Comparison of ENCODE assay signal across 10 cellular contexts in the genomic region with DNA sequence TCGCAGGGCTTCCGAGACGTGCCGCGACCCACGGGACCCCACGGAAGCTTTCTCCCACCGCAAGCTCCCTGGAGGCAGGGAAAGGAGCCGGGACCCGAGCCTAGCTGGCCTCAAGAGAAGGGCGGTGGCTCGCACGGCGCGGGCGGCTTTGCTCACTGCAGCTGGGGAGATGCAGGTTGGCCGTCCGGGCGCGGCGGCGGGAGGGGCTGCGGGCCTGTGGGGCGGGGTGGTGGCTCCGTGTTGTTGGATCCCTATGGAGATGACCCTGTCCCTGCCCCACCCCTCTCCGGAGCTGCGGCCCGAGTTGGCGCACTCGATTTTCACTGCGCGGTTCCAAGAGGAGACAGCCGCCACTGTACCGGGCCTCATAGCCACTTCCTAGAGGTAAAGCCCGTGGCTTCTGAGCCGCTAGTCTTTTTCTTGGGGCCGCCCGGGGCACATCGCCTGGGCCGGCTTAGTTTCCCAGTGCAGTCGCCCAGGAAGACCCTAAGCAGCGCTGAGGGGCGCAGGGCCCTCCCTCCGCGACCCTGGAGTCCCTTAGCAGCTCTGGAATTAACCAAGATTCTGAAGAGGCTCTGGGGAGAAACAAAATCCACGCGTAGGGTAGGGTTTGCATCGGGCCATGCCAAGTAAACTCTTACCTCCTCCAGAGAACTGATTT. TPM values are rescaled to one million over a fixed set of nuclear protein-coding genes. Genes with fewer than 3 reads are reported as not detected.
A peak's percentile ranks its signal among the peaks of the same experiment; 100 is the strongest.
DNase-seq lines count a peak whose midpoint lies in the region; ATAC-seq and TF ChIP-seq lines count a peak whose summit lies in the region.
"Had no signal": no experiment of that assay in that cellular context is flagged by ENCODE, and none has a peak within 500 bp of the region (broad histone marks: within the 10 kb centered on the region; RNA-seq: fewer than 3 reads in every experiment).

A gene with protein sequence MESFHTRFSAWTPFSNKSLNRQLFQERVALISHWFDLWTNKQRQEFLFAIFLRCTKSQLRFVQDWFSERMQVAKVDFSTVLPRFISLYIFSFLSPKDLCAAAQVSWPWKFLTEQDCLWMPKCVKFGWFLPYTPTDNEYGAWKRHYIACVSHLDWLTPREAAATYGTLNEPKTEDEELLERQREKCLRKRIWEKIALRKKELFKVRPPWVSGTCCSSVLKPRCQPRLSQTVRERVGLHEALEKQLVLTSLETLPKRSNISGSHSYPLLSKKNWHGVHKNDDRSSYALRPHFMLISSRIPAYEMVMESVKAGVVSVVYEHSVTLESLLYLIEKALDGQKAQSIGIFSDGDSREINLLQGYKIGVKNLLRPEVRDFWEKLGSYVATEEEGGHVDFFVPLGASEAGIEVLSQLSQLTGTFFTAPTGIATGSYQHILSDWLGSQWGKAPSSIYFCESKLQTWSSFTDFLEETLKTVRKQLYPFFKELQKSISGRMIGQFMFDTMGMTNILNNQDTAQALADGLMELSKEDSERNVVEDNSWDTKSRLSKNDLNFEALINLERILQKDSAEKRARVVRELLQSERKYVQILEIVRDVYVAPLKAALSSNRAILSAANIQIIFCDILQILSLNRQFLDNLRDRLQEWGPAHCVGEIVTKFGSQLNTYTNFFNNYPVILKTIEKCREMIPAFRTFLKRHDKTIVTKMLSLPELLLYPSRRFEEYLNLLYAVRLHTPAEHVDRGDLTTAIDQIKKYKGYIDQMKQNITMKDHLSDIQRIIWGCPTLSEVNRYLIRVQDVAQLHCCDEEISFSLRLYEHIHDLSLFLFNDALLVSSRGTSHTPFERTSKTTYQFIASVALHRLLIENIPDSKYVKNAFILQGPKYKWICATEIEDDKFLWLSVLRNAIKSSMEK (plus strand): TSS at position 279 of the 661 bp plus-strand sequence. CDS start 17,188 bp downstream, outside the sequence.

- peak within 1 kb of the TSS; percentile 72 for H3K9ac ChIP-seq in ES-I3 (ENCODE audit: low read depth, low read length)

- peaks cover 8 to 23% (median 21%) of the 10 kb centered on the region in 3 donors for H3K27me3 Mint-ChIP-seq in CD14-positive monocyte (ENCODE audit: low read depth in 3 of 3)

- H3K27ac Mint-ChIP-seq in CD14-positive monocyte = no peak within 1 kb of the TSS
- H3K27ac Mint-ChIP-seq: activated naive CD4-positive, alpha-beta T cell treated with anti-CD3 and anti-CD28 coated beads, Interleukin-2, amount 50 U/mL, for 24 hours had no signal

- H3K4me3 Mint-ChIP-seq in CD14-positive monocyte = peak within 1 kb of the TSS in 1 of 2 donors; percentile 59
- H3K4me3 Mint-ChIP-seq: activated naive CD4-positive, alpha-beta T cell treated with anti-CD3 and anti-CD28 coated beads, Interleukin-2, amount 50 U/mL, for 24 hours had no signal

- intact Hi-C loops in CD14-positive monocyte (cut with micrococcal nuclease) = no loop called here

- H3K9me3 Mint-ChIP-seq in CD14-positive monocyte = peaks cover 0 to 2% (median 0%) of the 10 kb centered on the region in 7 donors
- H3K9me3 Mint-ChIP-seq: activated naive CD4-positive, alpha-beta T cell treated with anti-CD3 and anti-CD28 coated beads, Interleukin-2, amount 50 U/mL, for 24 hours had no signal

- DNase-seq in amniotic epithelial cell (ENCODE audit: low read depth) (peak; percentile 26), hepatic stellate cell (ENCODE audit: low spot score) (peak; percentile 29), retina (peak; percentile 72), CD14-positive monocyte (ENCODE audit: low spot score) (no peak), NCI-H2171 treated with DMSO at 0.1 percent for 48 hours (lab: John Stamatoyannopoulos, UW) (no peak), HuH-7.5 (ENCODE audit: low spot score) (no peak)
- DNase-seq: NCI-H2171 had no signal

- H3K9me3 ChIP-seq in ES-I3 (ENCODE audit: control insufficient read depth, insufficient read depth, low read length) = peaks cover 3% of the 10 kb centered on the region; the same call in 1 of the 2 replicates

- peaks cover 25 to 27% of the 10 kb centered on the region in 2 donors for H3K36me3 Mint-ChIP-seq in CD14-positive monocyte

- no peak for ATAC-seq in GM18505 (IDR thresholded peaks at IDR 0.05; ENCODE audit: unreplicated experiment)

- H3K36me3 ChIP-seq in ES-I3 (ENCODE audit: insufficient read depth, low read length) = no peaks in the 10 kb centered on the region

- peaks cover 9% of the 10 kb centered on the region for H3K4me1 Mint-ChIP-seq in CD14-positive monocyte
- H3K4me1 Mint-ChIP-seq: activated naive CD4-positive, alpha-beta T cell treated with anti-CD3 and anti-CD28 coated beads, Interleukin-2, amount 50 U/mL, for 24 hours had no signal

- TF ChIP-seq CTCF in CD14-positive monocyte (IDR thresholded peaks at IDR 0.05) = no peak

- TF ChIP-seq POLR2A in GM18505 (IDR thresholded peaks at IDR 0.05; ENCODE audit: borderline replicate concordance, extremely low read depth, insufficient read depth, insufficient read length) = no peak

- no peaks in the 10 kb centered on the region; the same call in 1 of the 2 replicates for H3K4me1 ChIP-seq in ES-I3 (ENCODE audit: insufficient read depth, low read length)

RNA-seq across cellular contexts. Expression of the gene that starts here (rescaled TPM):
- not detected for polyA plus RNA-seq in CD14-positive monocyte

Comparison
In these comparisons a context has a peak if more than half of its experiments do, and no peak if none do; other contexts are left out.
1. DNase-seq: peak in amniotic epithelial cell (single experiment), hepatic stellate cell (single experiment) and retina (single experiment); none in CD14-positive monocyte (single experiment), NCI-H2171 treated with DMSO at 0.1 percent for 48 hours (single experiment) and HuH-7.5 (single experiment).